In the genomic region with DNA sequence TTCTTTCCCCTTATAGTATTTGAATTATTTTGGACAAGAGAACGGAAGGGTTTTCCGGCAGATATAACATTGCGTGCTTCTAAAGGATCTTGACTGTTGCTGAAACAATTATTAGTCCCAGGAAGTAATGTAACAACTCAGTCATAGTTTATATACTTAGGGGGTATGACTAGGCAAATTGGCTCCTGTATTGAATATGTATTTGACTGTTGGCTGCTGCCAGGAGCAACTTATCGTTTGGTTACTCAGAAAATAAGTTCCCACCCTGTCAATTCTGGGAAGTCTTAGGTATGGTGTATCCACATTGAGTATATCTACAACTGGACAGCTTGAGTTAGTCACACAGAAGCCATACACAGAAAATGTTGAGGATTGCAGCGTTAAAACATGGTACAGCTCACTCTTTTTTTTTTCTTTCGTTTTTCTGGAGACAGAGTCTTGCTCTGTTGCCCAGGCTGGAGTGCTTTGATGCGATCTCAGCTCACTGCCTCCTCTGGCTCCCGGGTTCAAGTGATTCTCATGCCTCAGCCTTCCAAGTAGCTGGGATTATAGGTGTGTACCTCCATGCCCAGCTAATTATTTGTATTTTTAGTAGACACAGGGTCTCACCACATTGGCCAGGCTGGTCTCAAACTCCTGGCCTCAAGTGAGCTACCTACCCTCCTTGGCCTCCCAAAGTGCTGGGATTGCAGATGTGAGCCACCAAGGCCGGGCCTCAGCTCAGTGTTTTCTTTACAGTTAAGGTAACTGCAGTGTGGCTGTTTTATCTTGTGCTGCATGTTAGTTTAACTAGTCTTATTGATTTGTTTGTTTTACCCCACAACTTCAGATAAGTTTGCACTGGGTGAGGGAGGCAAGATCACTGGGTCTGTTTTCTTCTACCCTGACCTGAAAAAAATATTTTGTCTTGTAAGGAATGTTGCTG, we compare ENCODE assay signal across 1 cellular context.
TF ChIP-seq lines count a peak whose summit lies in the region.

No MANE protein-coding gene starts in this region.

TF ChIP-seq in HepG2, 621 proteins besides CTCF, POLR2A, EP300 and RAD21 (continued from another document and continues in another):
- TF ChIP-seq, protein P1, sequence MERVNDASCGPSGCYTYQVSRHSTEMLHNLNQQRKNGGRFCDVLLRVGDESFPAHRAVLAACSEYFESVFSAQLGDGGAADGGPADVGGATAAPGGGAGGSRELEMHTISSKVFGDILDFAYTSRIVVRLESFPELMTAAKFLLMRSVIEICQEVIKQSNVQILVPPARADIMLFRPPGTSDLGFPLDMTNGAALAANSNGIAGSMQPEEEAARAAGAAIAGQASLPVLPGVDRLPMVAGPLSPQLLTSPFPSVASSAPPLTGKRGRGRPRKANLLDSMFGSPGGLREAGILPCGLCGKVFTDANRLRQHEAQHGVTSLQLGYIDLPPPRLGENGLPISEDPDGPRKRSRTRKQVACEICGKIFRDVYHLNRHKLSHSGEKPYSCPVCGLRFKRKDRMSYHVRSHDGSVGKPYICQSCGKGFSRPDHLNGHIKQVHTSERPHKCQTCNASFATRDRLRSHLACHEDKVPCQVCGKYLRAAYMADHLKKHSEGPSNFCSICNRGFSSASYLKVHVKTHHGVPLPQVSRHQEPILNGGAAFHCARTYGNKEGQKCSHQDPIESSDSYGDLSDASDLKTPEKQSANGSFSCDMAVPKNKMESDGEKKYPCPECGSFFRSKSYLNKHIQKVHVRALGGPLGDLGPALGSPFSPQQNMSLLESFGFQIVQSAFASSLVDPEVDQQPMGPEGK (CRISPR knock-in tag; IDR thresholded peaks at IDR 0.05), result peak; percentile 61
- TF ChIP-seq AGO2 (optimal IDR thresholded peaks at IDR 0.05; ENCODE audit: low read depth, low read length), result no peak
- peak; percentile 55; the same call in 1 of the 2 replicates for TF ChIP-seq ZNF232 (CRISPR knock-in tag; IDR thresholded peaks at IDR 0.05; ENCODE audit: borderline replicate concordance)
- TF ChIP-seq, protein P2, sequence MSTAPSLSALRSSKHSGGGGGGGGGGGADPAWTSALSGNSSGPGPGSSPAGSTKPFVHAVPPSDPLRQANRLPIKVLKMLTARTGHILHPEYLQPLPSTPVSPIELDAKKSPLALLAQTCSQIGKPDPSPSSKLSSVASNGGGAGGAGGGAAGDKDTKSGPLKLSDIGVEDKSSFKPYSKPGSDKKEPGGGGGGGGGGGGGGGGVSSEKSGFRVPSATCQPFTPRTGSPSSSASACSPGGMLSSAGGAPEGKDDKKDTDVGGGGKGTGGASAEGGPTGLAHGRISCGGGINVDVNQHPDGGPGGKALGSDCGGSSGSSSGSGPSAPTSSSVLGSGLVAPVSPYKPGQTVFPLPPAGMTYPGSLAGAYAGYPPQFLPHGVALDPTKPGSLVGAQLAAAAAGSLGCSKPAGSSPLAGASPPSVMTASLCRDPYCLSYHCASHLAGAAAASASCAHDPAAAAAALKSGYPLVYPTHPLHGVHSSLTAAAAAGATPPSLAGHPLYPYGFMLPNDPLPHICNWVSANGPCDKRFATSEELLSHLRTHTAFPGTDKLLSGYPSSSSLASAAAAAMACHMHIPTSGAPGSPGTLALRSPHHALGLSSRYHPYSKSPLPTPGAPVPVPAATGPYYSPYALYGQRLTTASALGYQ (CRISPR knock-in tag; IDR thresholded peaks at IDR 0.05), result peak; percentile 78; the same call in 1 of the 2 replicates
- TF ChIP-seq GFI1 (CRISPR knock-in tag; IDR thresholded peaks at IDR 0.05; ENCODE audit: borderline replicate concordance), result peak; percentile 90
- TF ChIP-seq ZNF317 (CRISPR knock-in tag; IDR thresholded peaks at IDR 0.05), result no peak; the same call in 1 of the 2 replicates
- no peak for TF ChIP-seq SMAD1 (CRISPR knock-in tag; IDR thresholded peaks at IDR 0.05; ENCODE audit: borderline replicate concordance, low read depth)
- TF ChIP-seq TP53 (CRISPR knock-in tag; conservative IDR thresholded peaks at IDR 0.05), result no peak
- no peak for TF ChIP-seq ZNF562 (CRISPR knock-in tag; IDR thresholded peaks at IDR 0.05; ENCODE audit: borderline replicate concordance)
- TF ChIP-seq, protein P3, sequence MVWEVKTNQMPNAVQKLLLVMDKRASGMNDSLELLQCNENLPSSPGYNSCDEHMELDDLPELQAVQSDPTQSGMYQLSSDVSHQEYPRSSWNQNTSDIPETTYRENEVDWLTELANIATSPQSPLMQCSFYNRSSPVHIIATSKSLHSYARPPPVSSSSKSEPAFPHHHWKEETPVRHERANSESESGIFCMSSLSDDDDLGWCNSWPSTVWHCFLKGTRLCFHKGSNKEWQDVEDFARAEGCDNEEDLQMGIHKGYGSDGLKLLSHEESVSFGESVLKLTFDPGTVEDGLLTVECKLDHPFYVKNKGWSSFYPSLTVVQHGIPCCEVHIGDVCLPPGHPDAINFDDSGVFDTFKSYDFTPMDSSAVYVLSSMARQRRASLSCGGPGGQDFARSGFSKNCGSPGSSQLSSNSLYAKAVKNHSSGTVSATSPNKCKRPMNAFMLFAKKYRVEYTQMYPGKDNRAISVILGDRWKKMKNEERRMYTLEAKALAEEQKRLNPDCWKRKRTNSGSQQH (CRISPR knock-in tag; IDR thresholded peaks at IDR 0.05; ENCODE audit: low read depth), result no peak
- no peak for TF ChIP-seq HNRNPK (IDR thresholded peaks at IDR 0.05; ENCODE audit: low read depth, low read length, poor library complexity, severe bottlenecking)
- 0 out of 2 replicates have a peak, but pooled peaks have one; percentile 59 for TF ChIP-seq ZNF670 (CRISPR knock-in tag; IDR thresholded peaks at IDR 0.05; ENCODE audit: borderline replicate concordance)
- TF ChIP-seq EZH2 (conservative IDR thresholded peaks at IDR 0.05; ENCODE audit: low read depth, low read length), result no peak
- TF ChIP-seq, protein P4, sequence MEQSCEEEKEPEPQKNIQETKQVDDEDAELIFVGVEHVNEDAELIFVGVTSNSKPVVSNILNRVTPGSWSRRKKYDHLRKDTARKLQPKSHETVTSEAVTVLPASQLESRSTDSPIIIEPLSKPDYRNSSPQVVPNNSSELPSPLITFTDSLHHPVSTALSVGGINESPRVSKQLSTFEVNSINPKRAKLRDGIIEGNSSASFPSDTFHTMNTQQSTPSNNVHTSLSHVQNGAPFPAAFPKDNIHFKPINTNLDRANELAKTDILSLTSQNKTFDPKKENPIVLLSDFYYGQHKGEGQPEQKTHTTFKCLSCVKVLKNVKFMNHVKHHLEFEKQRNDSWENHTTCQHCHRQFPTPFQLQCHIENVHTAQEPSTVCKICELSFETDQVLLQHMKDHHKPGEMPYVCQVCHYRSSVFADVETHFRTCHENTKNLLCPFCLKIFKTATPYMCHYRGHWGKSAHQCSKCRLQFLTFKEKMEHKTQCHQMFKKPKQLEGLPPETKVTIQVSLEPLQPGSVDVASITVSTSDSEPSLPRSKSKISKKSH (CRISPR knock-in tag; IDR thresholded peaks at IDR 0.05; ENCODE audit: borderline replicate concordance), result no peak
- 0 out of 2 replicates have a peak, but pooled peaks have one; percentile 26 for TF ChIP-seq IRF2 (CRISPR knock-in tag; IDR thresholded peaks at IDR 0.05)
- TF ChIP-seq MTF1 (CRISPR knock-in tag; IDR thresholded peaks at IDR 0.05), result no peak
- no peak for TF ChIP-seq TMF1 (CRISPR knock-in tag; IDR thresholded peaks at IDR 0.05; ENCODE audit: low read depth)
- no peak for TF ChIP-seq RBAK (CRISPR knock-in tag; IDR thresholded peaks at IDR 0.05)
- TF ChIP-seq HMG20B (CRISPR knock-in tag; conservative IDR thresholded peaks at IDR 0.05), result 0 out of 2 replicates have a peak, but pooled peaks have one; percentile 6
- TF ChIP-seq, protein P5, sequence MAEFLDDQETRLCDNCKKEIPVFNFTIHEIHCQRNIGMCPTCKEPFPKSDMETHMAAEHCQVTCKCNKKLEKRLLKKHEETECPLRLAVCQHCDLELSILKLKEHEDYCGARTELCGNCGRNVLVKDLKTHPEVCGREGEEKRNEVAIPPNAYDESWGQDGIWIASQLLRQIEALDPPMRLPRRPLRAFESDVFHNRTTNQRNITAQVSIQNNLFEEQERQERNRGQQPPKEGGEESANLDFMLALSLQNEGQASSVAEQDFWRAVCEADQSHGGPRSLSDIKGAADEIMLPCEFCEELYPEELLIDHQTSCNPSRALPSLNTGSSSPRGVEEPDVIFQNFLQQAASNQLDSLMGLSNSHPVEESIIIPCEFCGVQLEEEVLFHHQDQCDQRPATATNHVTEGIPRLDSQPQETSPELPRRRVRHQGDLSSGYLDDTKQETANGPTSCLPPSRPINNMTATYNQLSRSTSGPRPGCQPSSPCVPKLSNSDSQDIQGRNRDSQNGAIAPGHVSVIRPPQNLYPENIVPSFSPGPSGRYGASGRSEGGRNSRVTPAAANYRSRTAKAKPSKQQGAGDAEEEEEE (CRISPR knock-in tag; IDR thresholded peaks at IDR 0.05; ENCODE audit: borderline replicate concordance), result no peak
- peak; percentile 83 for TF ChIP-seq RXRB (CRISPR knock-in tag; IDR thresholded peaks at IDR 0.05; ENCODE audit: borderline replicate concordance)
- TF ChIP-seq, protein P6, sequence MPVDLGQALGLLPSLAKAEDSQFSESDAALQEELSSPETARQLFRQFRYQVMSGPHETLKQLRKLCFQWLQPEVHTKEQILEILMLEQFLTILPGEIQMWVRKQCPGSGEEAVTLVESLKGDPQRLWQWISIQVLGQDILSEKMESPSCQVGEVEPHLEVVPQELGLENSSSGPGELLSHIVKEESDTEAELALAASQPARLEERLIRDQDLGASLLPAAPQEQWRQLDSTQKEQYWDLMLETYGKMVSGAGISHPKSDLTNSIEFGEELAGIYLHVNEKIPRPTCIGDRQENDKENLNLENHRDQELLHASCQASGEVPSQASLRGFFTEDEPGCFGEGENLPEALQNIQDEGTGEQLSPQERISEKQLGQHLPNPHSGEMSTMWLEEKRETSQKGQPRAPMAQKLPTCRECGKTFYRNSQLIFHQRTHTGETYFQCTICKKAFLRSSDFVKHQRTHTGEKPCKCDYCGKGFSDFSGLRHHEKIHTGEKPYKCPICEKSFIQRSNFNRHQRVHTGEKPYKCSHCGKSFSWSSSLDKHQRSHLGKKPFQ (CRISPR knock-in tag; IDR thresholded peaks at IDR 0.05; ENCODE audit: insufficient replicate concordance), result peak; percentile 51
- TF ChIP-seq, protein P7, sequence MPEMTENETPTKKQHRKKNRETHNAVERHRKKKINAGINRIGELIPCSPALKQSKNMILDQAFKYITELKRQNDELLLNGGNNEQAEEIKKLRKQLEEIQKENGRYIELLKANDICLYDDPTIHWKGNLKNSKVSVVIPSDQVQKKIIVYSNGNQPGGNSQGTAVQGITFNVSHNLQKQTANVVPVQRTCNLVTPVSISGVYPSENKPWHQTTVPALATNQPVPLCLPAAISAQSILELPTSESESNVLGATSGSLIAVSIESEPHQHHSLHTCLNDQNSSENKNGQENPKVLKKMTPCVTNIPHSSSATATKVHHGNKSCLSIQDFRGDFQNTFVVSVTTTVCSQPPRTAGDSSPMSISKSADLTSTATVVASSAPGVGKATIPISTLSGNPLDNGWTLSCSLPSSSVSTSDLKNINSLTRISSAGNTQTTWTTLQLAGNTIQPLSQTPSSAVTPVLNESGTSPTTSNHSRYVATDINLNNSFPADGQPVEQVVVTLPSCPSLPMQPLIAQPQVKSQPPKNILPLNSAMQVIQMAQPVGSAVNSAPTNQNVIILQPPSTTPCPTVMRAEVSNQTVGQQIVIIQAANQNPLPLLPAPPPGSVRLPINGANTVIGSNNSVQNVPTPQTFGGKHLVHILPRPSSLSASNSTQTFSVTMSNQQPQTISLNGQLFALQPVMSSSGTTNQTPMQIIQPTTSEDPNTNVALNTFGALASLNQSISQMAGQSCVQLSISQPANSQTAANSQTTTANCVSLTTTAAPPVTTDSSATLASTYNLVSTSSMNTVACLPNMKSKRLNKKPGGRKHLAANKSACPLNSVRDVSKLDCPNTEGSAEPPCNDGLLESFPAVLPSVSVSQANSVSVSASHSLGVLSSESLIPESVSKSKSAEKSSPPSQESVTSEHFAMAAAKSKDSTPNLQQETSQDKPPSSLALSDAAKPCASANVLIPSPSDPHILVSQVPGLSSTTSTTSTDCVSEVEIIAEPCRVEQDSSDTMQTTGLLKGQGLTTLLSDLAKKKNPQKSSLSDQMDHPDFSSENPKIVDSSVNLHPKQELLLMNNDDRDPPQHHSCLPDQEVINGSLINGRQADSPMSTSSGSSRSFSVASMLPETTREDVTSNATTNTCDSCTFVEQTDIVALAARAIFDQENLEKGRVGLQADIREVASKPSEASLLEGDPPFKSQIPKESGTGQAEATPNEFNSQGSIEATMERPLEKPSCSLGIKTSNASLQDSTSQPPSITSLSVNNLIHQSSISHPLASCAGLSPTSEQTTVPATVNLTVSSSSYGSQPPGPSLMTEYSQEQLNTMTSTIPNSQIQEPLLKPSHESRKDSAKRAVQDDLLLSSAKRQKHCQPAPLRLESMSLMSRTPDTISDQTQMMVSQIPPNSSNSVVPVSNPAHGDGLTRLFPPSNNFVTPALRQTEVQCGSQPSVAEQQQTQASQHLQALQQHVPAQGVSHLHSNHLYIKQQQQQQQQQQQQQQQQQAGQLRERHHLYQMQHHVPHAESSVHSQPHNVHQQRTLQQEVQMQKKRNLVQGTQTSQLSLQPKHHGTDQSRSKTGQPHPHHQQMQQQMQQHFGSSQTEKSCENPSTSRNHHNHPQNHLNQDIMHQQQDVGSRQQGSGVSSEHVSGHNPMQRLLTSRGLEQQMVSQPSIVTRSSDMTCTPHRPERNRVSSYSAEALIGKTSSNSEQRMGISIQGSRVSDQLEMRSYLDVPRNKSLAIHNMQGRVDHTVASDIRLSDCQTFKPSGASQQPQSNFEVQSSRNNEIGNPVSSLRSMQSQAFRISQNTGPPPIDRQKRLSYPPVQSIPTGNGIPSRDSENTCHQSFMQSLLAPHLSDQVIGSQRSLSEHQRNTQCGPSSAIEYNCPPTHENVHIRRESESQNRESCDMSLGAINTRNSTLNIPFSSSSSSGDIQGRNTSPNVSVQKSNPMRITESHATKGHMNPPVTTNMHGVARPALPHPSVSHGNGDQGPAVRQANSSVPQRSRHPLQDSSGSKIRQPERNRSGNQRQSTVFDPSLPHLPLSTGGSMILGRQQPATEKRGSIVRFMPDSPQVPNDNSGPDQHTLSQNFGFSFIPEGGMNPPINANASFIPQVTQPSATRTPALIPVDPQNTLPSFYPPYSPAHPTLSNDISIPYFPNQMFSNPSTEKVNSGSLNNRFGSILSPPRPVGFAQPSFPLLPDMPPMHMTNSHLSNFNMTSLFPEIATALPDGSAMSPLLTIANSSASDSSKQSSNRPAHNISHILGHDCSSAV (CRISPR knock-in tag; IDR thresholded peaks at IDR 0.05; ENCODE audit: borderline replicate concordance), result no peak
- no peak for TF ChIP-seq SP1 (IDR thresholded peaks at IDR 0.05)
- no peak for TF ChIP-seq SP1 (CRISPR knock-in tag; IDR thresholded peaks at IDR 0.05)
- no peak for TF ChIP-seq PRMT3 (CRISPR knock-in tag; IDR thresholded peaks at IDR 0.05; ENCODE audit: borderline replicate concordance, low read depth)
- TF ChIP-seq ZMYM4 (CRISPR knock-in tag; IDR thresholded peaks at IDR 0.05), result peak; percentile 77
- peak; percentile 68; the same call in 1 of the 2 replicates for TF ChIP-seq ZBTB20 (CRISPR knock-in tag; IDR thresholded peaks at IDR 0.05; ENCODE audit: borderline replicate concordance, low read depth)
- TF ChIP-seq ZNF263 (CRISPR knock-in tag; IDR thresholded peaks at IDR 0.05), result peak; percentile 33; the same call in 1 of the 2 replicates
- TF ChIP-seq ZNF749 (CRISPR knock-in tag; IDR thresholded peaks at IDR 0.05; ENCODE audit: borderline replicate concordance), result 0 out of 2 replicates have a peak, but pooled peaks have one; percentile 31
- TF ChIP-seq ARNTL (CRISPR knock-in tag; IDR thresholded peaks at IDR 0.05), result no peak
